In genomic region chr7:19202599-19202998, GRCh38 we compare ENCODE assay signal across 25 cellular contexts. TPM values are rescaled to one million over a fixed set of nuclear protein-coding genes. Genes with fewer than 3 reads are reported as not detected.
"Had no signal": no experiment of that assay in that cellular context is flagged by ENCODE, and none has a peak within 500 bp of the region (broad histone marks: within the 10 kb centered on the region; RNA-seq: fewer than 3 reads in every experiment).

No MANE protein-coding gene starts in this region.

- H3K36me3 Mint-ChIP-seq: naive thymus-derived CD4-positive, alpha-beta T cell; type B pancreatic cell had no signal

- ATAC-seq: heart left ventricle; naive thymus-derived CD4-positive, alpha-beta T cell; sciatic nerve had no signal

- H3K9me3 ChIP-seq: esophagus muscularis mucosa, heart left ventricle, thyroid gland had no signal

- H3K4me1 Mint-ChIP-seq: naive thymus-derived CD4-positive, alpha-beta T cell had no signal

- H3K27ac ChIP-seq: epithelial cell of prostate, esophagus muscularis mucosa, heart left ventricle, thyroid gland had no signal

- H3K9me3 Mint-ChIP-seq: type B pancreatic cell had no signal

- H3K27ac Mint-ChIP-seq: naive thymus-derived CD4-positive, alpha-beta T cell; nephron progenitor cell; type B pancreatic cell had no signal

- H3K4me1 ChIP-seq: esophagus muscularis mucosa, heart left ventricle, thyroid gland had no signal

- DNase-seq: cortex of kidney; effector memory CD4-positive, alpha-beta T cell; foreskin melanocyte; heart left ventricle; hippocampal formation; kidney glomerular epithelial cell; naive thymus-derived CD4-positive, alpha-beta T cell; nephron progenitor cell; posterior cingulate gyrus; small intestine; stimulated activated CD4-positive, alpha-beta T cell treated with anti-CD3 and anti-CD28 coated beads, Interleukin-2, amount 100 ng/mL, for 48 hours; stimulated activated naive CD4-positive, alpha-beta T cell treated with Interleukin-2 at 50 U/mL for 16 hours; thyroid gland had no signal

- H3K36me3 ChIP-seq: esophagus muscularis mucosa, heart left ventricle, thyroid gland had no signal

- H3K4me3 Mint-ChIP-seq: naive thymus-derived CD4-positive, alpha-beta T cell; nephron progenitor cell; type B pancreatic cell had no signal

- H3K4me3 ChIP-seq: esophagus muscularis mucosa, heart left ventricle, thyroid gland had no signal

- H3K27me3 ChIP-seq: esophagus muscularis mucosa, heart left ventricle, thyroid gland had no signal

- H3K27me3 Mint-ChIP-seq: naive thymus-derived CD4-positive, alpha-beta T cell; type B pancreatic cell had no signal

RNA-seq across cellular contexts. Expression of gene FERD3L, which starts 57.4 kb away (rescaled TPM):
- total RNA-seq: chondrocyte; esophagus muscularis mucosa; glomerular endothelial cell; heart left ventricle; liver; lung microvascular endothelial cell; mesenteric fat pad; mononuclear cell; naive thymus-derived CD4-positive, alpha-beta T cell; omental fat pad; pulmonary artery endothelial cell; sciatic nerve; thyroid gland had no signal
- polyA plus RNA-seq: heart left ventricle; liver; naive thymus-derived CD4-positive, alpha-beta T cell; small intestine had no signal
